ENCODE assay signal across 28 cellular contexts in the genomic region with DNA sequence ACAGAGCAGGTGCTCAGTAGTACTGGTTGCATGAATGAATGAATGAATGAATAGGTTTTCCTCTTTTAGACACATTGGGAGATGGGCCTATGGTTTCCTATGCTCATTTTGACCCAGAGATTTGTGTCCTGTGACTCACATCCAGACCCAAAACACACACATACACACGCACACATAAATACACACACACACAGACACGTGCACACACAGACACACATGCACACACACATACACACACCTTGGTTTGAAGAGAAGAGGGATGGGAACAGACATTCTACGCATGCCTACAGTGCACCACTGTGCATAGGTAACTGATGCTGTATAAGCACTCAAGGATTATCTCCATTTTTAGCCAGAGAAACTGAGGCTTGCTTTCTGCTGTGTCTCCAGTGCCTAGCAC. TPM values are rescaled to one million over a fixed set of nuclear protein-coding genes. Genes with fewer than 3 reads are reported as not detected.
DNase-seq lines count a peak whose midpoint lies in the region; ATAC-seq, FAIRE-seq and TF ChIP-seq lines count a peak whose summit lies in the region.
"Had no signal": no experiment of that assay in that cellular context is flagged by ENCODE, and none has a peak within 500 bp of the region (broad histone marks: within the 10 kb centered on the region; RNA-seq: fewer than 3 reads in every experiment).

No MANE protein-coding gene starts in this region.

- CTCF ChIA-PET in Caco-2 (lab: Charles Lee): interaction anchor here (0.5 to 5.2 kb wide), 3 partner anchors 66 to 324 kb away, joined by 6 to 25 read pairs (median 14); no protein-coding TSS in a partner anchor
- CTCF ChIA-PET in K562 (lab: Yijun Ruan, JAX; ENCODE audit: low intra/inter-chr PET ratio): no interaction called here
- CTCF ChIA-PET in SK-N-SH (lab: Yijun Ruan, JAX): interaction anchor here (19.9 kb wide), 1 partner anchor 71 kb away, joined by 618 read pairs; no protein-coding TSS in a partner anchor

- H3K27ac ChIP-seq in K562 (ENCODE audit: extremely low read depth, low read depth, low read length) (no peak overlapping the region), muscle layer of duodenum (ENCODE audit: low read length) (peak overlapping the region; percentile 49), skeletal muscle tissue (ENCODE audit: low read depth, low read length) (peak overlapping the region; percentile 98), SK-N-SH (ENCODE audit: low read depth in 2 of 2, low read length in 1 of 2) (no peak overlapping the region)
- H3K27ac ChIP-seq: HL-60, neural progenitor cell, VCaP had no signal

- H3K9me3 ChIP-seq in Caco-2 (no peaks in the 10 kb centered on the region), K562 (replicated peaks; ENCODE audit: control insufficient read depth, insufficient read depth, low read depth, low read length) (no peaks in the 10 kb centered on the region), muscle layer of duodenum (ENCODE audit: control insufficient read depth in 1 of 2, low read length in 2 of 2) (no peaks in the 10 kb centered on the region), skeletal muscle tissue (ENCODE audit: control insufficient read depth in 3 of 3, low read length in 3 of 3) (no peaks in the 10 kb centered on the region), SK-N-SH (no peaks in the 10 kb centered on the region)

- no peak overlapping the region for H3K4me3 ChIP-seq in Caco-2 (ENCODE audit: low read depth, low read length)
- no peak overlapping the region for H3K4me3 ChIP-seq in K562
- H3K4me3 ChIP-seq in muscle layer of duodenum (ENCODE audit: low read depth in 1 of 2, low read length in 2 of 2): peak overlapping the region; percentile 41 to 78
- peak overlapping the region; percentile 76 to 92 (median 90) for H3K4me3 ChIP-seq in skeletal muscle tissue (ENCODE audit: low read length in 3 of 3)
- H3K4me3 ChIP-seq in SK-N-SH (ENCODE audit: low read depth in 2 of 2, low read length in 1 of 2): no peak overlapping the region
- H3K4me3 ChIP-seq: neural progenitor cell, smooth muscle cell had no signal

- H3K27me3 Mint-ChIP-seq in Caco-2 (ENCODE audit: insufficient read depth, unreplicated experiment): no peaks in the 10 kb centered on the region
- H3K27me3 Mint-ChIP-seq in nephron progenitor cell (ENCODE audit: low read depth, poor library complexity): peaks cover 8% of the 10 kb centered on the region

- peak overlapping the region; percentile 2 for H3K27ac Mint-ChIP-seq in Caco-2 (ENCODE audit: unreplicated experiment)
- H3K27ac Mint-ChIP-seq in nephron progenitor cell: no peak overlapping the region
- H3K27ac Mint-ChIP-seq: H9; neural progenitor cell; T-helper 2 cell treated with Interferon-gamma antibody and Interleukin-4, amounts not matched to agents 5 μg/mL and 100 μg/mL, for 36 hours had no signal

- intact Hi-C loops in Caco-2 (cut with micrococcal nuclease; ENCODE audit: unreplicated experiment) (no loop called here), K562 (cut with micrococcal nuclease) (no loop called here), left colon (cut with DNase I, micrococcal nuclease) (loop anchor here in 1 of 2 donors (10.0 kb wide), 1 partner anchor 68 kb away; no protein-coding TSS in a partner anchor)

- H3K4me2 ChIP-seq in K562 (ENCODE audit: insufficient read depth, low read length) (no peak overlapping the region), SK-N-SH (no peak overlapping the region)
- H3K4me2 ChIP-seq: neural progenitor cell, smooth muscle cell had no signal

- H3K9me1 ChIP-seq in K562 (ENCODE audit: control insufficient read depth, insufficient read depth, low read length): no peaks in the 10 kb centered on the region

- H3K9me3 Mint-ChIP-seq in Caco-2 (ENCODE audit: unreplicated experiment) (no peaks in the 10 kb centered on the region), nephron progenitor cell (no peaks in the 10 kb centered on the region)
- H3K9me3 Mint-ChIP-seq: activated T-cell treated with anti-CD3 and anti-CD28 coated beads, Interleukin-2, amount 50 U/mL, for 4 hours; H9; neural progenitor cell; T-helper 2 cell treated with Interferon-gamma antibody and Interleukin-4, amounts not matched to agents 5 μg/mL and 100 μg/mL, for 36 hours had no signal

- no peaks in the 10 kb centered on the region for H3K9me2 ChIP-seq in SK-N-SH

- H3K79me2 ChIP-seq in K562 (ENCODE audit: control insufficient read depth, insufficient read depth, low read length): no peaks in the 10 kb centered on the region
- H3K79me2 ChIP-seq in SK-N-SH (ENCODE audit: insufficient read depth): no peaks in the 10 kb centered on the region

- H3K9ac ChIP-seq in K562 (ENCODE audit: insufficient read depth in 1 of 2, low read depth in 2 of 2, low read length in 2 of 2) (no peak overlapping the region), skeletal muscle tissue (ENCODE audit: low read depth in 1 of 3, low read length in 3 of 3) (peak overlapping the region; percentile 69 to 99 (median 96)), SK-N-SH (no peak overlapping the region)
- H3K9ac ChIP-seq: neural progenitor cell had no signal

- no peaks in the 10 kb centered on the region; the same call in 1 of the 2 replicates for H4K20me1 ChIP-seq in K562 (replicated peaks; ENCODE audit: control insufficient read depth, insufficient read depth, low read length)
- H4K20me1 ChIP-seq in SK-N-SH (ENCODE audit: insufficient read depth): no peaks in the 10 kb centered on the region

- ATAC-seq in K562: no peak
- no peak for ATAC-seq in GM18519 (IDR thresholded peaks at IDR 0.05; ENCODE audit: low FRiP score, unreplicated experiment)
- no peak for ATAC-seq in left colon
- ATAC-seq: activated T-cell treated with anti-CD3 and anti-CD28 coated beads, Interleukin-2, amount 50 U/mL, for 4 hours had no signal

- H3K4me1 ChIP-seq in Caco-2 (peaks cover 60% of the 10 kb centered on the region), K562 (replicated peaks in 1 of 2; ENCODE audit: control insufficient read depth in 2 of 2, insufficient read depth in 2 of 2, low read length in 2 of 2) (peaks cover 0 to 4% of the 10 kb centered on the region in 2 experiments; a peak in 1 of 5 replicates), muscle layer of duodenum (ENCODE audit: control insufficient read depth in 1 of 2, insufficient read depth in 2 of 2, low read length in 2 of 2) (peaks cover 0 to 31% of the 10 kb centered on the region in 2 donors), skeletal muscle tissue (ENCODE audit: control insufficient read depth in 3 of 3, insufficient read depth in 3 of 3, low read length in 3 of 3) (peaks cover 46 to 56% (median 56%) of the 10 kb centered on the region in 3 donors), SK-N-SH (ENCODE audit: control insufficient read depth in 1 of 2, insufficient read depth in 2 of 2, low read depth in 1 of 2, low read length in 1 of 2) (peaks cover 14 to 16% of the 10 kb centered on the region in 2 experiments; a peak in 2 of 4 replicates)

- no TSS peak for BruUV-seq in Caco-2 (replicated peaks; lab: Mats Ljungman, UMichigan)
- BruUV-seq in K562 (replicated peaks; lab: Mats Ljungman, UMichigan): no TSS peak

- H3F3A ChIP-seq in SK-N-SH (replicated peaks; ENCODE audit: insufficient read depth): no peaks in the 10 kb centered on the region

- in situ Hi-C loops in K562 (cut with MboI): no loop called here

- H3K4me1 Mint-ChIP-seq in Caco-2 (ENCODE audit: low read depth, unreplicated experiment) (peaks cover 28% of the 10 kb centered on the region), nephron progenitor cell (peaks cover 59% of the 10 kb centered on the region)

- TF ChIP-seq EP300 in K562 (IDR thresholded peaks at IDR 0.05; ENCODE audit: low read length) (no peak), SK-N-SH (IDR thresholded peaks at IDR 0.05; ENCODE audit: borderline replicate concordance in 1 of 2, low read depth in 1 of 2, low read length in 1 of 2) (no peak)

- H3K36me3 ChIP-seq in Caco-2 (ENCODE audit: control insufficient read depth, insufficient read depth, low read length) (no peaks in the 10 kb centered on the region), K562 (ENCODE audit: control insufficient read depth, insufficient read depth, low read length) (no peaks in the 10 kb centered on the region), muscle layer of duodenum (ENCODE audit: control insufficient read depth in 1 of 2, insufficient read depth in 2 of 2, low read length in 2 of 2) (no peaks in the 10 kb centered on the region), skeletal muscle tissue (ENCODE audit: control insufficient read depth in 3 of 3, insufficient read depth in 3 of 3, low read length in 3 of 3) (peaks cover 6 to 10% (median 6%) of the 10 kb centered on the region in 3 donors), SK-N-SH (replicated peaks in 1 of 2; ENCODE audit: control insufficient read depth in 1 of 2, insufficient read depth in 2 of 2, low read length in 1 of 2) (no peaks in the 10 kb centered on the region)
- H3K36me3 ChIP-seq: neural progenitor cell had no signal

- TF ChIP-seq CTCF in Caco-2 (IDR thresholded peaks at IDR 0.05; ENCODE audit: insufficient read depth in 1 of 2, low read depth in 1 of 2, low read length in 1 of 2, severe bottlenecking in 1 of 2, unreplicated experiment in 1 of 2) (no peak), K562 (IDR thresholded peaks at IDR 0.05 in 2 of 3, conservative IDR thresholded peaks at IDR 0.05 in 1 of 3; ENCODE audit: insufficient read depth in 2 of 3, low read depth in 1 of 3, low read length in 3 of 3) (no peak), SK-N-SH (IDR thresholded peaks at IDR 0.05) (no peak), nephron progenitor cell (IDR thresholded peaks at IDR 0.05) (no peak)

- H3K27me3 ChIP-seq in Caco-2 (replicated peaks; ENCODE audit: control insufficient read depth, insufficient read depth, low read length) (no peaks in the 10 kb centered on the region), K562 (ENCODE audit: control insufficient read depth in 2 of 2, insufficient read depth in 2 of 2, low read length in 2 of 2) (peaks cover 32 to 56% of the 10 kb centered on the region in 2 experiments), muscle layer of duodenum (ENCODE audit: low read depth, low read length) (peaks cover 4% of the 10 kb centered on the region), skeletal muscle tissue (ENCODE audit: control insufficient read depth in 3 of 3, insufficient read depth in 3 of 3, low read length in 3 of 3) (peaks cover 0 to 3% (median 0%) of the 10 kb centered on the region in 3 donors), SK-N-SH (ENCODE audit: insufficient read depth) (no peaks in the 10 kb centered on the region)

- no peak for FAIRE-seq in K562 (lab: Jason Lieb, UNC)
- FAIRE-seq: bronchial epithelial cell, endothelial cell of umbilical vein had no signal

- H3K4me3 Mint-ChIP-seq in Caco-2 (ENCODE audit: unreplicated experiment) (peak overlapping the region; percentile 5), nephron progenitor cell (no peak overlapping the region)
- H3K4me3 Mint-ChIP-seq: activated T-cell treated with anti-CD3 and anti-CD28 coated beads, Interleukin-2, amount 50 U/mL, for 4 hours; H9; neural progenitor cell; T-helper 2 cell treated with Interferon-gamma antibody and Interleukin-4, amounts not matched to agents 5 μg/mL and 100 μg/mL, for 36 hours had no signal

- DNase-seq in Caco-2 (peak in 1 of 2 experiments; percentile 23), K562 (ENCODE audit: extremely low read depth in 1 of 4, low spot score in 3 of 4) (no peak), SK-N-SH (no peak), nephron progenitor cell (no peak), left colon (no peak)
- DNase-seq: activated CD4-positive, alpha-beta T cell treated with anti-CD3 and anti-CD28 coated beads for 48 hours; activated naive CD4-positive, alpha-beta T cell; activated T-cell treated with anti-CD3 and anti-CD28 coated beads, Interleukin-2, amount 50 U/mL, for 4 hours; C1 segment of cervical spinal cord; DND-41; H9; midbrain; NCI-H1092 treated with DMSO at 0.1 percent for 48 hours; NCI-H1930; NCI-H69; stimulated activated CD4-positive, alpha-beta T cell treated with anti-CD3 and anti-CD28 coated beads, Interleukin-2, amount 100 ng/mL, for 24 hours; substantia nigra had no signal

- POLR2A ChIA-PET in Caco-2 (lab: Charles Lee) (no interaction called here), K562 (lab: Yijun Ruan, JAX) (no interaction called here), SK-N-SH (lab: Yijun Ruan, JAX) (no interaction called here)

- no peaks in the 10 kb centered on the region for H3K36me3 Mint-ChIP-seq in Caco-2 (ENCODE audit: insufficient read depth, unreplicated experiment)
- no peaks in the 10 kb centered on the region for H3K36me3 Mint-ChIP-seq in nephron progenitor cell (ENCODE audit: low read depth)
- H3K36me3 Mint-ChIP-seq: neural progenitor cell had no signal

- H2AFZ ChIP-seq in K562 (ENCODE audit: low read depth, low read length): no peak overlapping the region
- no peak overlapping the region for H2AFZ ChIP-seq in SK-N-SH (ENCODE audit: low read depth)
- H2AFZ ChIP-seq: neural progenitor cell had no signal

- 2% methylated on average over 3 of the region's 3 CpGs for WGBS in K562 (ENCODE audit: insufficient coverage, low coverage, missing lambda C conversion rate)
- 54% methylated on average over 3 of the region's 3 CpGs for WGBS in SK-N-SH (ENCODE audit: low lambda C conversion rate)

- no peak for TF ChIP-seq RAD21 in K562 (CRISPR knock-in tag; conservative IDR thresholded peaks at IDR 0.05 in 1 of 2, IDR thresholded peaks at IDR 0.05 in 1 of 2)
- TF ChIP-seq RAD21 in SK-N-SH (IDR thresholded peaks at IDR 0.05; ENCODE audit: low read length): no peak

- TF ChIP-seq POLR2A in K562 (conservative IDR thresholded peaks at IDR 0.05): no peak

RNA-seq across cellular contexts. Expression of a gene that starts 4.1 kb away (rescaled TPM):
- total RNA-seq in Caco-2 (2022) (10.5 and 11.1 TPM in 2 replicates), K562 (2014; rRNA removed) (not detected in 2 replicates), K562 (2014; rRNA removed; fragmentation: Illumina TruSeq; extraction: Trizol) (not detected in 2 replicates), K562 (2015; rRNA removed; fragmentation: Illumina TruSeq; extraction: Trizol) (not detected in 2 replicates), K562 (2021) (not detected in 2 replicates), skeletal muscle tissue (85.1 TPM), left colon (10 to 100 TPM in 1 of 2 donors, under 1 TPM in 1; 0.92 to 12.9 TPM)
- not detected in 2 replicates for total RNA-seq in K562 (2011; cell fraction: chromatin; rRNA removed; ENCODE audit: low replicate concordance)
- not detected in 2 replicates for total RNA-seq in K562 (2011; cell fraction: nucleolus; rRNA removed)
- total RNA-seq in K562 (2011; cell fraction: nucleoplasm; rRNA removed): not detected in 2 replicates
- polyA plus RNA-seq in K562 (2011; rRNA removed) (not detected in 2 replicates), K562 (2014; fragmentation: Illumina TruSeq; extraction: Trizol) (not detected in 2 replicates), K562 (2014; fragmentation: Nextera tagmentation; extraction: Ambion mirVana) (not detected), K562 (2014; rRNA removed) (not detected in 2 replicates), SK-N-SH (2012; rRNA removed) (0.67 and 0.75 TPM in 2 replicates)
- not detected in 2 replicates for polyA plus RNA-seq in K562 (2011; cell fraction: cytosol; rRNA removed)
- not detected in 2 replicates for polyA plus RNA-seq in K562 (2011; cell fraction: nucleus; rRNA removed)
- not detected in 2 replicates for polyA plus RNA-seq in K562 (2012)
- polyA minus RNA-seq in K562 (2011; rRNA and poly(A)+ RNA removed): not detected in 2 replicates
- polyA minus RNA-seq in K562 (2011; cell fraction: cytosol; rRNA and poly(A)+ RNA removed): not detected in 2 replicates
- polyA minus RNA-seq in K562 (2011; cell fraction: nucleus; rRNA and poly(A)+ RNA removed): not detected in 2 replicates
- polyA plus RNA-seq in SK-N-SH (2012; cell fraction: cytosol; rRNA removed): 0.44 and 0.58 TPM in 2 replicates
- 0.66 and 0.74 TPM in 2 replicates for polyA plus RNA-seq in SK-N-SH (2012; cell fraction: nucleus; rRNA removed)
- total RNA-seq: activated CD8-positive, alpha-beta memory T cell treated with anti-CD3 and anti-CD28 coated beads for 36 hours; activated T-cell treated with anti-CD3 and anti-CD28 coated beads, Interleukin-2, amount 50 U/mL, for 4 hours; endothelial cell of umbilical vein had no signal
- polyA plus RNA-seq: endothelial cell of umbilical vein had no signal

RNA-seq across cellular contexts. Expression of a gene that starts 27.7 kb away (rescaled TPM):
- 79.7 and 82.3 TPM in 2 replicates for total RNA-seq in Caco-2 (2022)
- total RNA-seq in K562 (2011; cell fraction: chromatin; rRNA removed; ENCODE audit: low replicate concordance): 9.4 and 15.8 TPM in 2 replicates
- 8.2 and 10.0 TPM in 2 replicates for total RNA-seq in K562 (2011; cell fraction: nucleolus; rRNA removed)
- total RNA-seq in K562 (2011; cell fraction: nucleoplasm; rRNA removed): 10.0 and 13.6 TPM in 2 replicates
- 15.5 and 15.6 TPM in 2 replicates for total RNA-seq in K562 (2014; rRNA removed)
- 19.6 and 25.5 TPM in 2 replicates for total RNA-seq in K562 (2014; rRNA removed; fragmentation: Illumina TruSeq; extraction: Trizol)
- 19.4 and 19.9 TPM in 2 replicates for total RNA-seq in K562 (2015; rRNA removed; fragmentation: Illumina TruSeq; extraction: Trizol)
- total RNA-seq in K562 (2021): 19.0 and 20.4 TPM in 2 replicates
- polyA plus RNA-seq in K562 (2011; rRNA removed): 37.3 and 43.9 TPM in 2 replicates
- 17.5 and 28.9 TPM in 2 replicates for polyA plus RNA-seq in K562 (2011; cell fraction: cytosol; rRNA removed)
- 42.5 and 57.4 TPM in 2 replicates for polyA plus RNA-seq in K562 (2011; cell fraction: nucleus; rRNA removed)
- 17.6 and 20.4 TPM in 2 replicates for polyA plus RNA-seq in K562 (2012)
- polyA plus RNA-seq in K562 (2014; fragmentation: Illumina TruSeq; extraction: Trizol): 23.6 and 25.4 TPM in 2 replicates
- polyA plus RNA-seq in K562 (2014; fragmentation: Nextera tagmentation; extraction: Ambion mirVana): 10 to 100 TPM; 54.8 to 57.3 TPM
- 19.7 and 21.7 TPM in 2 replicates for polyA plus RNA-seq in K562 (2014; rRNA removed)
- polyA minus RNA-seq in K562 (2011; rRNA and poly(A)+ RNA removed): 31.4 and 31.8 TPM in 2 replicates
- 10.0 and 12.0 TPM in 2 replicates for polyA minus RNA-seq in K562 (2011; cell fraction: cytosol; rRNA and poly(A)+ RNA removed)
- 4.7 and 8.0 TPM in 2 replicates for polyA minus RNA-seq in K562 (2011; cell fraction: nucleus; rRNA and poly(A)+ RNA removed)
- 31.3 TPM for total RNA-seq in skeletal muscle tissue
- polyA plus RNA-seq in SK-N-SH (2012; rRNA removed): 22.3 and 31.0 TPM in 2 replicates
- 21.3 and 25.1 TPM in 2 replicates for polyA plus RNA-seq in SK-N-SH (2012; cell fraction: cytosol; rRNA removed)
- polyA plus RNA-seq in SK-N-SH (2012; cell fraction: nucleus; rRNA removed): 44.4 and 73.2 TPM in 2 replicates
- total RNA-seq in left colon: 10 to 100 TPM; 21.9 to 35.2 TPM

Comparison
In these comparisons a context has a peak if more than half of its experiments do, and no peak if none do; other contexts are left out.
1. H3K4me3 ChIP-seq: peak in muscle layer of duodenum (2 of 2) and skeletal muscle tissue (3 of 3); none in Caco-2 (single experiment), K562 (single experiment) and SK-N-SH (0 of 2).
2. H3K27ac ChIP-seq: peak in muscle layer of duodenum (single experiment) and skeletal muscle tissue (single experiment); none in K562 (single experiment) and SK-N-SH (0 of 2).
3. H3K9ac ChIP-seq: peak in skeletal muscle tissue (3 of 3); none in K562 (0 of 2) and SK-N-SH (single experiment).